In the genomic region with DNA sequence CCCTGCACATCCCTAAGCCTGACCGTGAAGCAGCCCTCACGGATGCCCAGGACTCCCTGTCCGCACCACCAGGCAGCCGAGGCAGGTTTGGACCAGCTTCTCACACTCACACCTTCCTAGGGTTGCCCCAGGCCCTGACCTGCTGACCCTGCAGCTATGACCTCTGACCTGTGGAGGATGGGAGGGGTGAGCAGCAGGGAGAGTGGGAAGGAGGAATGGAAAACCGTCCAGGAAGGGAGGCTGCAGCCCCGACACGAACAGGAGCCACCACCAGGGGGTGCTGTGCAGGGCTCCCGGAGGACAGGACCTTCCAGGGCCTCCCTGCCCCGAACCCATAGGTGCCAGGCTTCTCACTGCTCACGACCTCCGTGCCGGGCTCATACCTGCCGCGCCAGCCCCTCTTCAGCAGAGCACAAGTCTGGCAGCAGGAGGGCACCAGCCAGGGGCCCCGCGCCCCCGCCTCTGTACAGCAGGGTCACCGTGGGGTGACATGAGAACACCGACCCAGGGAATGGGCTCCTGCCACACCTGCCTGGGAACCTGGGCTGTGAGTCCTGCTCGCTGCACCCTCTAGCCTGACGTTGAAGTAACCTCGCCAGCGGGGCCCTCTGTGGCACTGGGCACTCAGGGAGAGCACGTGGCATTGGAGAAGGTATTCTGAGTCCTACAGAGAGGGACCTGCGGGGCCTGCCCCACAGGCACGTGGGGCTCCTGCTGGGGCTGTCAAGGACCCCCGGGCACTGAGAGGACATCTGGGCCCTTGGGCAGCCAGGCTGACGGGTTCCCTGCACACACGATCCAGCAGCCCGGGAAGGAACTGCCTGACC, we compare ENCODE assay signal across 9 cellular contexts. TPM values are rescaled to one million over a fixed set of nuclear protein-coding genes. Genes with fewer than 3 reads are reported as not detected.
DNase-seq lines count a peak whose midpoint lies in the region; ATAC-seq and TF ChIP-seq lines count a peak whose summit lies in the region.
"Had no signal": no experiment of that assay in that cellular context is flagged by ENCODE, and none has a peak within 500 bp of the region (broad histone marks: within the 10 kb centered on the region; RNA-seq: fewer than 3 reads in every experiment).

No MANE protein-coding gene starts in this region.

- H3K4me2 ChIP-seq in OCI-LY3 (ENCODE audit: low read length) = no peak overlapping the region

- POLR2A ChIA-PET in naive thymus-derived CD8-positive, alpha-beta T cell (lab: Charles Lee) = interaction anchor here (0.9 to 5.6 kb wide), 7 partner anchors 18 to 113 kb away, joined by 3 to 81 read pairs (median 8); a partner anchor contains a TSS

- DNase-seq in activated T-cell treated with anti-CD3 and anti-CD28 coated beads, Interleukin-2, amount 50 U/mL, for 1 hour = peak; percentile 80
- DNase-seq in esophagus squamous epithelium (lab: John Stamatoyannopoulos, UW) = no peak
- peak; percentile 52 to 86 (median 72) for DNase-seq in naive thymus-derived CD8-positive, alpha-beta T cell
- DNase-seq in stimulated activated naive B cell treated with anti-CD40 and anti-IgM and Interleukin-4, amounts not matched to agents 10 μg/mL and 1 μg/mL and 100 μg/mL, for 72 hours = peak; percentile 35

- H3K9ac ChIP-seq in OCI-LY3 (ENCODE audit: low read length) = no peak overlapping the region

- H3K4me1 Mint-ChIP-seq in naive thymus-derived CD8-positive, alpha-beta T cell = peaks cover 10 to 38% (median 32%) of the 10 kb centered on the region in 4 donors
- H3K4me1 Mint-ChIP-seq in stimulated activated naive B cell treated with anti-CD40 and anti-IgM and Interleukin-4, amounts not matched to agents 10 μg/mL and 1 μg/mL and 100 μg/mL, for 72 hours = peaks cover 38 to 52% of the 10 kb centered on the region in 2 donors

- H3K27ac Mint-ChIP-seq in naive thymus-derived CD8-positive, alpha-beta T cell = peak overlapping the region in 4 of 10 donors; percentile 11 to 59 (median 20)
- no peak overlapping the region for H3K27ac Mint-ChIP-seq in stimulated activated naive B cell treated with anti-CD40 and anti-IgM and Interleukin-4, amounts not matched to agents 10 μg/mL and 1 μg/mL and 100 μg/mL, for 72 hours

- H3K36me3 Mint-ChIP-seq in naive thymus-derived CD8-positive, alpha-beta T cell = peaks cover 0 to 2% (median 0%) of the 10 kb centered on the region in 3 donors
- H3K36me3 Mint-ChIP-seq in stimulated activated naive B cell treated with anti-CD40 and anti-IgM and Interleukin-4, amounts not matched to agents 10 μg/mL and 1 μg/mL and 100 μg/mL, for 72 hours = peaks cover 13 to 18% of the 10 kb centered on the region in 2 donors

- H3K79me2 ChIP-seq in OCI-LY3 (ENCODE audit: low read length) = no peaks in the 10 kb centered on the region

- no peaks in the 10 kb centered on the region for H3K27me3 Mint-ChIP-seq in naive thymus-derived CD8-positive, alpha-beta T cell
- H3K27me3 Mint-ChIP-seq in stimulated activated naive B cell treated with anti-CD40 and anti-IgM and Interleukin-4, amounts not matched to agents 10 μg/mL and 1 μg/mL and 100 μg/mL, for 72 hours = no peaks in the 10 kb centered on the region

- peaks cover 20% of the 10 kb centered on the region for H3K4me1 ChIP-seq in OCI-LY3 (ENCODE audit: low read length)
- peaks cover 24 to 76% (median 59%) of the 10 kb centered on the region in 3 donors for H3K4me1 ChIP-seq in esophagus squamous epithelium

- H2AFZ ChIP-seq in OCI-LY3 (ENCODE audit: low read depth, low read length) = no peak overlapping the region

- H3K36me3 ChIP-seq in OCI-LY3 (replicated peaks; ENCODE audit: low read depth, low read length) = no peaks in the 10 kb centered on the region
- H3K36me3 ChIP-seq in esophagus squamous epithelium = peaks cover 3 to 53% (median 14%) of the 10 kb centered on the region in 3 donors

- intact Hi-C loops in esophagus squamous epithelium (cut with DNase I) = no loop called here

- 27 to 91% methylated on average over 4 to 13 of the region's 30 CpGs for WGBS in esophagus squamous epithelium, 2 donors

- H3K4me3 Mint-ChIP-seq in naive thymus-derived CD8-positive, alpha-beta T cell = peak overlapping the region in 5 of 10 donors; percentile 10 to 62 (median 34)
- no peak overlapping the region for H3K4me3 Mint-ChIP-seq in stimulated activated naive B cell treated with anti-CD40 and anti-IgM and Interleukin-4, amounts not matched to agents 10 μg/mL and 1 μg/mL and 100 μg/mL, for 72 hours

- TF ChIP-seq CTCF in 22Rv1 (IDR thresholded peaks at IDR 0.05) (peak; percentile 93), GM12874 (IDR thresholded peaks at IDR 0.05; ENCODE audit: insufficient read depth, low read depth, low read length) (peak; percentile 92), OCI-LY3 (IDR thresholded peaks at IDR 0.05; ENCODE audit: low read depth, low read length) (peak; percentile 89), esophagus squamous epithelium (IDR thresholded peaks at IDR 0.05) (peak; percentile 77 to 93 (median 86))

- H3K9me3 ChIP-seq in OCI-LY3 (ENCODE audit: insufficient read depth, low read length) (no peaks in the 10 kb centered on the region), esophagus squamous epithelium (no peaks in the 10 kb centered on the region)

- H3K4me3 ChIP-seq in OCI-LY3 (ENCODE audit: low read length) (no peak overlapping the region), esophagus squamous epithelium (no peak overlapping the region)
- H3K4me3 ChIP-seq: skin epidermis had no signal

- H3K27me3 ChIP-seq in OCI-LY3 (ENCODE audit: low read depth, low read length) = no peaks in the 10 kb centered on the region
- H3K27me3 ChIP-seq in esophagus squamous epithelium = no peaks in the 10 kb centered on the region

- no peaks in the 10 kb centered on the region; the same call in 1 of the 2 replicates for H4K20me1 ChIP-seq in OCI-LY3 (ENCODE audit: insufficient read depth, low read length)

- no peaks in the 10 kb centered on the region for H3K9me3 Mint-ChIP-seq in naive thymus-derived CD8-positive, alpha-beta T cell
- no peaks in the 10 kb centered on the region for H3K9me3 Mint-ChIP-seq in stimulated activated naive B cell treated with anti-CD40 and anti-IgM and Interleukin-4, amounts not matched to agents 10 μg/mL and 1 μg/mL and 100 μg/mL, for 72 hours

- no peak for TF ChIP-seq POLR2A in esophagus squamous epithelium (IDR thresholded peaks at IDR 0.05)

- H3K27ac ChIP-seq in 22Rv1 (peak overlapping the region; percentile 22; the same call in 1 of the 2 replicates), OCI-LY3 (ENCODE audit: low read length) (no peak overlapping the region), esophagus squamous epithelium (peak overlapping the region in 2 of 4 donors; percentile 28 to 42)

- peak; percentile 46 to 61 for ATAC-seq in naive thymus-derived CD8-positive, alpha-beta T cell
- ATAC-seq in stimulated activated naive B cell treated with anti-CD40 and anti-IgM and Interleukin-4, amounts not matched to agents 10 μg/mL and 1 μg/mL and 100 μg/mL, for 72 hours (replicated peaks) = peak; percentile 22 to 24
- no peak for ATAC-seq in HG02840 (IDR thresholded peaks at IDR 0.05; ENCODE audit: low FRiP score, unreplicated experiment)

RNA-seq across cellular contexts. Expression of a gene that starts 37.6 kb away (rescaled TPM):
- total RNA-seq in esophagus squamous epithelium = 10 to 100 TPM in 1 of 4 donors, 1 to 10 TPM in 3; 4.4 to 13.2 (median 6.3) TPM
- total RNA-seq in naive thymus-derived CD8-positive, alpha-beta T cell = 10 to 100 TPM; 28.7 to 31.5 TPM
- 10 to 100 TPM; 16.9 to 21.9 (median 19.0) TPM for polyA plus RNA-seq in naive thymus-derived CD8-positive, alpha-beta T cell

RNA-seq across cellular contexts. Expression of a gene that starts 37.7 kb away (rescaled TPM):
- total RNA-seq in esophagus squamous epithelium = 10 to 100 TPM in 2 of 4 donors, 1 to 10 TPM in 2; 7.1 to 16.8 (median 9.6) TPM
- total RNA-seq in naive thymus-derived CD8-positive, alpha-beta T cell = 100 to 1,000 TPM; 209 to 230 TPM
- 100 to 1,000 TPM in 2 of 3 donors, 10 to 100 TPM in 1; 79.4 to 104 (median 101) TPM for polyA plus RNA-seq in naive thymus-derived CD8-positive, alpha-beta T cell

RNA-seq across cellular contexts. Expression of a gene that starts 41.1 kb away (rescaled TPM):
- total RNA-seq in esophagus squamous epithelium = 100 to 1,000 TPM in 2 of 4 donors, 10 to 100 TPM in 2; 46.0 to 131 (median 103) TPM
- 10 to 100 TPM; 90.0 to 94.5 TPM for total RNA-seq in naive thymus-derived CD8-positive, alpha-beta T cell
- polyA plus RNA-seq in naive thymus-derived CD8-positive, alpha-beta T cell = 1 to 10 TPM; 2.4 to 8.4 (median 5.7) TPM

RNA-seq across cellular contexts. Expression of a gene that starts 57.6 kb away (rescaled TPM):
- total RNA-seq in esophagus squamous epithelium = under 1 TPM in 2 of 4 donors, not detected in 2; 0.23 to 0.95 TPM
- 1 to 10 TPM; 2.3 to 2.5 TPM for total RNA-seq in naive thymus-derived CD8-positive, alpha-beta T cell
- polyA plus RNA-seq in naive thymus-derived CD8-positive, alpha-beta T cell = 1 to 10 TPM; 3.3 to 6.1 (median 5.3) TPM

RNA-seq across cellular contexts. Expression of a gene that starts 59.7 kb away (rescaled TPM):
- total RNA-seq in esophagus squamous epithelium = 10 to 100 TPM in 3 of 4 donors, 1 to 10 TPM in 1; 7.7 to 20.7 (median 11.2) TPM
- under 1 TPM in 1 of 2 experiments, not detected in 1; 0.74 TPM for total RNA-seq in naive thymus-derived CD8-positive, alpha-beta T cell
- under 1 TPM; 0.13 to 0.46 (median 0.26) TPM for polyA plus RNA-seq in naive thymus-derived CD8-positive, alpha-beta T cell

Comparison
In these comparisons a context has a peak if more than half of its experiments do, and no peak if none do; other contexts are left out.
1. RNA of a gene that starts 37.7 kb away (total RNA-seq): 209 to 230 TPM in naive thymus-derived CD8-positive, alpha-beta T cell; 7.1 to 16.8 TPM in esophagus squamous epithelium; every median in the first group is over 10 times any median in the second.
2. Peak in every context shown above with its lines, with median percentiles within 50 percentile points of each other: CTCF ChIP-seq.